Comparison of ENCODE assay signal across 16 cellular contexts in genomic region chr17:8443756-8444155, GRCh38. TPM values are rescaled to one million over a fixed set of nuclear protein-coding genes. Genes with fewer than 3 reads are reported as not detected.
"Had no signal": no experiment of that assay in that cellular context is flagged by ENCODE, and none has a peak within 500 bp of the region (broad histone marks: within the 10 kb centered on the region; RNA-seq: fewer than 3 reads in every experiment).

No MANE protein-coding gene starts in this region.

- H3K4me3 Mint-ChIP-seq: T-cell had no signal

- H3K27me3 Mint-ChIP-seq: T-cell had no signal

- DNase-seq: activated CD4-positive, alpha-beta T cell treated with anti-CD3 and anti-CD28 coated beads, Interleukin-2, amount 50 U/mL, for 48 hours; activated CD4-positive, CD25-positive, alpha-beta regulatory T cell treated with anti-CD3 and anti-CD28 coated beads, Interleukin-2, amount 50 U/mL, for 72 hours; anterior cingulate cortex; gastrocnemius medialis; midbrain; pancreas; right lobe of liver; SK-N-SH; small intestine; stimulated activated CD4-positive, alpha-beta T cell treated with anti-CD3 and anti-CD28 coated beads, Interleukin-15, amount 100 ng/mL, for 24 hours; stimulated activated CD4-positive, alpha-beta T cell treated with anti-CD3 and anti-CD28 coated beads, Interleukin-2, amount 100 ng/mL, for 48 hours; T-cell; T1000; upper lobe of left lung had no signal

- ATAC-seq: esophagus mucosa, gastrocnemius medialis, pancreas, right lobe of liver, T-cell had no signal

- H3K9me3 Mint-ChIP-seq: T-cell had no signal

RNA-seq across cellular contexts. Expression of gene RNF222, which starts 46.1 kb away (rescaled TPM):
- total RNA-seq: gastrocnemius medialis, lung, pancreas, right lobe of liver, upper lobe of left lung had no signal
- polyA plus RNA-seq: lung, pancreas, SK-N-SH, small intestine had no signal
